16 cellular contexts compared by ENCODE assay signal in genomic region chr5:112554089-112554977, GRCh38.
DNase-seq lines count a peak whose midpoint lies in the region; ATAC-seq, FAIRE-seq and TF ChIP-seq lines count a peak whose summit lies in the region.
"Had no signal": no experiment of that assay in that cellular context is flagged by ENCODE, and none has a peak within 500 bp of the region (broad histone marks: within the 10 kb centered on the region; RNA-seq: fewer than 3 reads in every experiment).

No MANE protein-coding gene starts in this region.

- no peak for TF ChIP-seq POLR2A in GM12878 (IDR thresholded peaks at IDR 0.05; ENCODE audit: low read depth, low read length)

- WGBS in GM12878 (ENCODE audit: insufficient coverage, insufficient replicate concordance, low lambda C conversion rate, missing lambda C conversion rate), result 45% methylated on average over 13 of the region's 13 CpGs

- H3K79me2 ChIP-seq in Karpas-422 (ENCODE audit: low read length) (no peaks in the 10 kb centered on the region), GM12878 (ENCODE audit: control insufficient read depth, insufficient read depth, low read length) (no peaks in the 10 kb centered on the region)

- ATAC-seq in GM12878 (no peak), left lung (no peak)
- ATAC-seq: gastroesophageal sphincter had no signal

- BruUV-seq in GM12878 (replicated peaks; lab: Mats Ljungman, UMichigan), result no TSS peak

- in situ Hi-C loops in GM12878 (cut with MboI), result loop anchor here (5.0 to 10.0 kb wide), 2 partner anchors 203 to 1050 kb away; no protein-coding TSS in a partner anchor

- peak overlapping the region; percentile 76 for H3K9ac ChIP-seq in Karpas-422 (ENCODE audit: low read length)
- no peak overlapping the region for H3K9ac ChIP-seq in GM12878 (ENCODE audit: control insufficient read depth, insufficient read depth, low read length)

- H3K27ac ChIP-seq in Karpas-422 (ENCODE audit: low read length), result peak overlapping the region; percentile 99
- H3K27ac ChIP-seq in GM12878 (ENCODE audit: control insufficient read depth, insufficient read depth), result no peak overlapping the region
- H3K27ac ChIP-seq in left ventricle myocardium inferior (replicated peaks), result no peak overlapping the region
- peak overlapping the region; percentile 30 for H3K27ac ChIP-seq in substantia nigra (ENCODE audit: low read depth, low read length, poor library complexity, severe bottlenecking)
- no peak overlapping the region for H3K27ac ChIP-seq in left lung
- H3K27ac ChIP-seq: gastroesophageal sphincter, transverse colon, VCaP had no signal

- POLR2A ChIA-PET in GM12878 (lab: Charles Lee), result interaction anchor here (0.6 kb wide), 1 partner anchor 236 kb away, joined by 5 read pairs; no protein-coding TSS in a partner anchor

- SMC1A ChIA-PET in GM12878 (lab: Charles Lee; ENCODE audit: uncharacterized antibody, unreplicated experiment), result interaction anchor here (0.8 to 9.2 kb wide), 11 partner anchors 10 to 204 kb away, joined by 3 to 147 read pairs (median 5); no protein-coding TSS in a partner anchor

- H3K9me2 ChIP-seq in Karpas-422 (replicated peaks; ENCODE audit: insufficient read depth, low read length), result no peaks in the 10 kb centered on the region

- no peak for FAIRE-seq in GM12878 (lab: Jason Lieb, UNC)
- FAIRE-seq in urothelium cell line (lab: Jason Lieb, UNC), result no peak

- intact Hi-C loops in GM12878 (cut with micrococcal nuclease; ENCODE audit: unreplicated experiment) (loop anchor here (5.0 to 10.0 kb wide), 2 partner anchors 128 to 1050 kb away; no protein-coding TSS in a partner anchor), left ventricle myocardium inferior (cut with micrococcal nuclease) (no loop called here), left lung (cut with DNase I) (loop anchor here in 1 of 2 donors (5.0 to 10.0 kb wide), 2 partner anchors 203 to 290 kb away; no protein-coding TSS in a partner anchor)

- no peak overlapping the region for H2AFZ ChIP-seq in Karpas-422 (ENCODE audit: low read length)
- H2AFZ ChIP-seq in GM12878 (ENCODE audit: control insufficient read depth, low read depth, low read length), result no peak overlapping the region

- CTCF ChIA-PET in GM12878 (lab: Yijun Ruan, JAX), result interaction anchor here (1.0 to 11.9 kb wide), 10 partner anchors 9 to 294 kb away, joined by 3 to 216 read pairs (median 6); no protein-coding TSS in a partner anchor

- H3K27me3 ChIP-seq in Karpas-422 (ENCODE audit: low read length) (no peaks in the 10 kb centered on the region), GM12878 (replicated peaks in 1 of 2; ENCODE audit: control insufficient read depth in 2 of 2, insufficient read depth in 2 of 2, low read length in 1 of 2) (no peaks in the 10 kb centered on the region; a peak in 1 of 4 replicates), left ventricle myocardium inferior (ENCODE audit: low read depth) (no peaks in the 10 kb centered on the region), left lung (no peaks in the 10 kb centered on the region)
- H3K27me3 ChIP-seq: gastroesophageal sphincter, transverse colon had no signal

- DNase-seq in Karpas-422, result peak; percentile 97
- no peak for DNase-seq in GM12878 (ENCODE audit: low read depth, low spot score)
- no peak for DNase-seq in left ventricle myocardium inferior
- peak in 22 of 49 donors; percentile 6 to 48 (median 18) for DNase-seq in substantia nigra (lab: John Stamatoyannopoulos, UW)
- no peak for DNase-seq in COLO668 (lab: John Stamatoyannopoulos, UW; ENCODE audit: unreplicated experiment)
- no peak for DNase-seq in urothelium cell line (ENCODE audit: low spot score)
- DNase-seq in NCI-H2107 treated with DMSO at 0.1 percent for 48 hours (lab: John Stamatoyannopoulos, UW; ENCODE audit: unreplicated experiment), result no peak
- no peak for DNase-seq in left lung
- DNase-seq: CD4-positive, CD25-positive, alpha-beta regulatory T cell; DND-41; endodermal cell; islet precursor cell; NCI-H2107; transverse colon had no signal

- RAD21 ChIA-PET in GM12878 (lab: Charles Lee; ENCODE audit: unreplicated experiment), result interaction anchor here (1.4 to 2.6 kb wide), 4 partner anchors 50 to 294 kb away, joined by 3 to 16 read pairs (median 8); no protein-coding TSS in a partner anchor

- TF ChIP-seq CTCF in GM12878 (IDR thresholded peaks at IDR 0.05 in 2 of 3, conservative IDR thresholded peaks at IDR 0.05 in 1 of 3; ENCODE audit: control insufficient read depth in 2 of 3, extremely low read depth in 1 of 3, insufficient read depth in 1 of 3, low read depth in 3 of 3, low read length in 3 of 3), result no peak
- no peak for TF ChIP-seq CTCF in left ventricle myocardium inferior (IDR thresholded peaks at IDR 0.05; ENCODE audit: borderline replicate concordance)
- TF ChIP-seq CTCF in left lung (IDR thresholded peaks at IDR 0.05), result no peak

- H3K36me3 ChIP-seq in Karpas-422 (ENCODE audit: insufficient read depth, low read length) (no peaks in the 10 kb centered on the region), GM12878 (ENCODE audit: control insufficient read depth in 2 of 2, insufficient read depth in 2 of 2, low read length in 1 of 2) (no peaks in the 10 kb centered on the region), left ventricle myocardium inferior (no peaks in the 10 kb centered on the region), left lung (no peaks in the 10 kb centered on the region)
- H3K36me3 ChIP-seq: gastroesophageal sphincter, transverse colon had no signal

- H3K4me3 ChIP-seq in Karpas-422 (ENCODE audit: low read length) (peak overlapping the region; percentile 62), GM12878 (no peak overlapping the region), left ventricle myocardium inferior (peak overlapping the region; percentile 34), left lung (no peak overlapping the region)
- H3K4me3 ChIP-seq: gastroesophageal sphincter, transverse colon had no signal

- H4K20me1 ChIP-seq in Karpas-422 (ENCODE audit: insufficient read depth, low read depth, low read length), result no peaks in the 10 kb centered on the region
- no peaks in the 10 kb centered on the region for H4K20me1 ChIP-seq in GM12878 (ENCODE audit: control insufficient read depth, insufficient read depth)

- no peak for TF ChIP-seq RAD21 in GM12878 (IDR thresholded peaks at IDR 0.05; ENCODE audit: insufficient read depth, low read depth, low read length)

- H3K4me1 ChIP-seq in Karpas-422 (ENCODE audit: low read length), result peaks cover 79% of the 10 kb centered on the region
- H3K4me1 ChIP-seq in GM12878 (ENCODE audit: control insufficient read depth, insufficient read depth, low read length), result no peaks in the 10 kb centered on the region
- H3K4me1 ChIP-seq in left ventricle myocardium inferior, result no peaks in the 10 kb centered on the region
- H3K4me1 ChIP-seq in left lung, result no peaks in the 10 kb centered on the region
- H3K4me1 ChIP-seq: transverse colon had no signal

- peak overlapping the region; percentile 83 for H3K4me2 ChIP-seq in Karpas-422 (ENCODE audit: low read depth, low read length, poor library complexity, severe bottlenecking)
- no peak overlapping the region for H3K4me2 ChIP-seq in GM12878 (ENCODE audit: control insufficient read depth, insufficient read depth)

- no peaks in the 10 kb centered on the region for H3K9me3 ChIP-seq in Karpas-422 (ENCODE audit: low read length)
- no peaks in the 10 kb centered on the region for H3K9me3 ChIP-seq in GM12878 (replicated peaks; ENCODE audit: control insufficient read depth, insufficient read depth, low read length)
- H3K9me3 ChIP-seq in left ventricle myocardium inferior (replicated peaks), result no peaks in the 10 kb centered on the region
- no peaks in the 10 kb centered on the region for H3K9me3 ChIP-seq in left lung
- H3K9me3 ChIP-seq: gastroesophageal sphincter, transverse colon had no signal

- TF ChIP-seq EP300 in GM12878 (IDR thresholded peaks at IDR 0.05; ENCODE audit: borderline replicate concordance in 1 of 2, control insufficient read depth in 1 of 2, low read depth in 2 of 2, low read length in 2 of 2), result no peak

TF ChIP-seq in GM12878, 131 proteins besides CTCF, POLR2A, EP300 and RAD21:
- no peak for TF ChIP-seq BCL11A (IDR thresholded peaks at IDR 0.05; ENCODE audit: low read depth, low read length)
- TF ChIP-seq FOXK2 (IDR thresholded peaks at IDR 0.05), result no peak
- TF ChIP-seq MEF2B (IDR thresholded peaks at IDR 0.05; ENCODE audit: partially characterized antibody, poor library complexity, severe bottlenecking), result peak; percentile 54
- TF ChIP-seq KDM1A (IDR thresholded peaks at IDR 0.05; ENCODE audit: borderline replicate concordance), result no peak
- no peak for TF ChIP-seq WRNIP1 (IDR thresholded peaks at IDR 0.05; ENCODE audit: borderline replicate concordance, low read depth, low read length)
- no peak for TF ChIP-seq CREB1 (IDR thresholded peaks at IDR 0.05; ENCODE audit: low read depth)
- TF ChIP-seq MEF2A (IDR thresholded peaks at IDR 0.05; ENCODE audit: insufficient read depth, low read depth, low read length), result no peak

Comparison
In these comparisons a context has a peak if more than half of its experiments do, and no peak if none do; other contexts are left out.
1. H3K27ac ChIP-seq: peak in Karpas-422 (single experiment) and substantia nigra (single experiment); none in GM12878 (single experiment), left ventricle myocardium inferior (single experiment) and left lung (0 of 2).
2. H3K4me3 ChIP-seq: peak in Karpas-422 (single experiment) and left ventricle myocardium inferior (single experiment); none in GM12878 (single experiment) and left lung (0 of 2).